ENCODE assay signal across 1 cellular context in the genomic region with DNA sequence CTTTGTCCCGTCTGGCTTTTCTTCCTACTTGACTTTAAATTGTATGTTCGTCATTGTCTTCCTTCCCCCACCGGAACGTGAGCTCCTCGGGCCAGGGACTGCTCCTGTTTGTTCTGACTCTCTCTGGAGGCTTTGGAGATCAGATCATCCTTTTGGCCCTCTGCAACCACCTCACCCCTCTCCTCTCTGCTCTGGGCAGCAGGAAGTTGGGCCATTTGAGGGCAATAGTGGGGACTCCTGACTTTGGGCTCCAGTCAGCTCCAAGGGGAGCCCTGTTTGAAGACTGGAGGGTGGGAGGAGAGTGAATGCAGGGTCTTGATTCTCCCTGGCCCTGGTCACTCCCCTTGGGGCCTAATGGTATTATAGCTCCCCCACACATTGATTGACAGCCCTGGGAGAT.
TF ChIP-seq lines count a peak whose summit lies in the region.

No MANE protein-coding gene starts in this region.

TF ChIP-seq in GM23338, 12 proteins besides CTCF, POLR2A, EP300 and RAD21:
- TF ChIP-seq REST (IDR thresholded peaks at IDR 0.05; ENCODE audit: unreplicated experiment) (no peak), POLR2AphosphoS5 (IDR thresholded peaks at IDR 0.05; ENCODE audit: low read depth) (no peak), CREB1 (CRISPR knock-in tag; IDR thresholded peaks at IDR 0.05; ENCODE audit: low read depth) (no peak)
